1 cellular context compared by ENCODE assay signal in genomic region chr1:45490623-45491463, GRCh38.
TF ChIP-seq lines count a peak whose summit lies in the region.

Gene TESK2, minus strand, starts transcription at chr1:45491163. Its CDS starts 33,378 bp downstream, at chr1:45457785.

TF ChIP-seq in HepG2, 621 proteins besides CTCF, POLR2A, EP300 and RAD21 (continued from another document and continues in another):
- TF ChIP-seq ATF4 (CRISPR knock-in tag; IDR thresholded peaks at IDR 0.05): 0 out of 4 replicates have a peak, but pooled peaks of 1 of the 2 experiments have one; percentile 36
- peak; percentile 68 for TF ChIP-seq KAT8 (CRISPR knock-in tag; IDR thresholded peaks at IDR 0.05)
- TF ChIP-seq SKIL (CRISPR knock-in tag; IDR thresholded peaks at IDR 0.05; ENCODE audit: borderline replicate concordance): no peak
- peak; percentile 77 for TF ChIP-seq HNRNPLL (IDR thresholded peaks at IDR 0.05; ENCODE audit: low read depth, low read length, poor library complexity, severe bottlenecking)
- TF ChIP-seq ZNF160 (CRISPR knock-in tag; IDR thresholded peaks at IDR 0.05): no peak
- 0 out of 2 replicates have a peak, but pooled peaks have one; percentile 30 for TF ChIP-seq ZBTB39 (CRISPR knock-in tag; IDR thresholded peaks at IDR 0.05)
- TF ChIP-seq CHD4 (IDR thresholded peaks at IDR 0.05; ENCODE audit: borderline replicate concordance, low read length): peak; percentile 24; the same call in 1 of the 2 replicates
- TF ChIP-seq ZNF543 (CRISPR knock-in tag; IDR thresholded peaks at IDR 0.05): no peak; the same call in 1 of the 2 replicates
- 0 out of 2 replicates have a peak, but pooled peaks have one; percentile 28 for TF ChIP-seq ZBTB37 (CRISPR knock-in tag; IDR thresholded peaks at IDR 0.05)
- TF ChIP-seq ZNF660 (CRISPR knock-in tag; IDR thresholded peaks at IDR 0.05; ENCODE audit: borderline replicate concordance, low read depth): no peak
- TF ChIP-seq ZNF574 (CRISPR knock-in tag; IDR thresholded peaks at IDR 0.05): peak; percentile 34; the same call in 1 of the 2 replicates
- TF ChIP-seq ZNF230 (CRISPR knock-in tag; IDR thresholded peaks at IDR 0.05): no peak; the same call in 1 of the 2 replicates
- TF ChIP-seq USF2 (IDR thresholded peaks at IDR 0.05; ENCODE audit: low read depth, low read length): peak; percentile 88
- peak; percentile 91; the same call in 1 of the 2 replicates for TF ChIP-seq USF2 (CRISPR knock-in tag; IDR thresholded peaks at IDR 0.05; ENCODE audit: borderline replicate concordance)
- peak; percentile 97 for TF ChIP-seq HOMEZ (CRISPR knock-in tag; IDR thresholded peaks at IDR 0.05; ENCODE audit: low read depth)
- TF ChIP-seq FOXK1 (CRISPR knock-in tag; IDR thresholded peaks at IDR 0.05; ENCODE audit: borderline replicate concordance, low read depth): peak; percentile 91; the same call in 1 of the 2 replicates
- TF ChIP-seq ZNF205 (CRISPR knock-in tag; IDR thresholded peaks at IDR 0.05): 0 out of 2 replicates have a peak, but pooled peaks have one; percentile 86
- TF ChIP-seq AKAP8 (CRISPR knock-in tag; IDR thresholded peaks at IDR 0.05): 0 out of 2 replicates have a peak, but pooled peaks have one; percentile 49
- TF ChIP-seq STAG1 (CRISPR knock-in tag; IDR thresholded peaks at IDR 0.05): 0 out of 2 replicates have a peak, but pooled peaks have one; percentile 9
- TF ChIP-seq ZNF629 (CRISPR knock-in tag; conservative IDR thresholded peaks at IDR 0.05): peak; percentile 8; the same call in 1 of the 2 replicates
- no peak for TF ChIP-seq ZNF614 (CRISPR knock-in tag; IDR thresholded peaks at IDR 0.05; ENCODE audit: borderline replicate concordance)
- TF ChIP-seq ASH2L (IDR thresholded peaks at IDR 0.05; ENCODE audit: insufficient read length, low read depth, low read length): peak; percentile 73
- TF ChIP-seq ZNF331 (CRISPR knock-in tag; IDR thresholded peaks at IDR 0.05): peak; percentile 54; the same call in 1 of the 2 replicates
- TF ChIP-seq ZNF343 (CRISPR knock-in tag; IDR thresholded peaks at IDR 0.05): 0 out of 2 replicates have a peak, but pooled peaks have one; percentile 26
- TF ChIP-seq SNRNP70 (IDR thresholded peaks at IDR 0.05; ENCODE audit: low read depth, low read length): no peak
- TF ChIP-seq PPARG (CRISPR knock-in tag; conservative IDR thresholded peaks at IDR 0.05): 0 out of 2 replicates have a peak, but pooled peaks have one; percentile 11
- no peak for TF ChIP-seq FOXO1 (CRISPR knock-in tag; IDR thresholded peaks at IDR 0.05)
- peak; percentile 98 for TF ChIP-seq SP4 (CRISPR knock-in tag; IDR thresholded peaks at IDR 0.05)
- TF ChIP-seq SCMH1 (CRISPR knock-in tag; IDR thresholded peaks at IDR 0.05; ENCODE audit: borderline replicate concordance): no peak
- TF ChIP-seq ZNF44 (CRISPR knock-in tag; IDR thresholded peaks at IDR 0.05): no peak
- TF ChIP-seq ZNF777 (CRISPR knock-in tag; IDR thresholded peaks at IDR 0.05): peak; percentile 82
- TF ChIP-seq HNRNPH1 (optimal IDR thresholded peaks at IDR 0.05; ENCODE audit: low read depth, low read length): no peak
- TF ChIP-seq ZNF333 (CRISPR knock-in tag; IDR thresholded peaks at IDR 0.05; ENCODE audit: borderline replicate concordance): 0 out of 2 replicates have a peak, but pooled peaks have one; percentile 76
- peak; percentile 79 for TF ChIP-seq PHF8 (CRISPR knock-in tag; IDR thresholded peaks at IDR 0.05)
- no peak for TF ChIP-seq CCAR2 (optimal IDR thresholded peaks at IDR 0.05; ENCODE audit: low read depth, low read length)
- TF ChIP-seq RAD51 (IDR thresholded peaks at IDR 0.05; ENCODE audit: borderline replicate concordance): peak; percentile 84
- TF ChIP-seq PREB (CRISPR knock-in tag; IDR thresholded peaks at IDR 0.05): no peak
- 0 out of 2 replicates have a peak, but pooled peaks have one; percentile 56 for TF ChIP-seq EED (CRISPR knock-in tag; IDR thresholded peaks at IDR 0.05)
- TF ChIP-seq ZSCAN21 (CRISPR knock-in tag; IDR thresholded peaks at IDR 0.05; ENCODE audit: borderline replicate concordance): 0 out of 2 replicates have a peak, but pooled peaks have one; percentile 40
- TF ChIP-seq KDM1A (CRISPR knock-in tag; IDR thresholded peaks at IDR 0.05): no peak
- TF ChIP-seq GABPB1 (CRISPR knock-in tag; IDR thresholded peaks at IDR 0.05): peak; percentile 67
- TF ChIP-seq RBFOX2 (IDR thresholded peaks at IDR 0.05; ENCODE audit: low read depth, low read length): peak; percentile 84
- TF ChIP-seq SYNCRIP (IDR thresholded peaks at IDR 0.05; ENCODE audit: insufficient read depth, low read depth, low read length): no peak
- TF ChIP-seq ZNF510 (CRISPR knock-in tag; IDR thresholded peaks at IDR 0.05; ENCODE audit: low read depth): 0 out of 2 replicates have a peak, but pooled peaks have one; percentile 12
- TF ChIP-seq NR2F6 (IDR thresholded peaks at IDR 0.05): no peak
- 0 out of 2 replicates have a peak, but pooled peaks have one; percentile 6 for TF ChIP-seq NR2F6 (CRISPR knock-in tag; IDR thresholded peaks at IDR 0.05)
- no peak for TF ChIP-seq CERS6 (CRISPR knock-in tag; IDR thresholded peaks at IDR 0.05)
- no peak for TF ChIP-seq FOXP1 (IDR thresholded peaks at IDR 0.05)
- TF ChIP-seq FOXP1 (CRISPR knock-in tag; IDR thresholded peaks at IDR 0.05): no peak
- TF ChIP-seq ZNF431 (CRISPR knock-in tag; IDR thresholded peaks at IDR 0.05; ENCODE audit: borderline replicate concordance, low read depth): 0 out of 2 replicates have a peak, but pooled peaks have one; percentile 39
- TF ChIP-seq MED1 (CRISPR knock-in tag; IDR thresholded peaks at IDR 0.05): peak; percentile 11; the same call in 1 of the 2 replicates
- 0 out of 2 replicates have a peak, but pooled peaks have one; percentile 26 for TF ChIP-seq MTF2 (CRISPR knock-in tag; IDR thresholded peaks at IDR 0.05; ENCODE audit: borderline replicate concordance)
